In genomic region chr7:86615711-86616110, GRCh38 we compare ENCODE assay signal across 11 cellular contexts. TPM values are rescaled to one million over a fixed set of nuclear protein-coding genes. Genes with fewer than 3 reads are reported as not detected.
DNase-seq lines count a peak whose midpoint lies in the region; TF ChIP-seq lines count a peak whose summit lies in the region.
"Not testable (repeated sequence)": the region's sequence is repeated elsewhere in the genome, so short reads cannot be mapped to it uniquely, and the experiment has no call there.
"Had no signal": no experiment of that assay in that cellular context is flagged by ENCODE, and none has a peak within 500 bp of the region (broad histone marks: within the 10 kb centered on the region; RNA-seq: fewer than 3 reads in every experiment).

No MANE protein-coding gene starts in this region.

- H3K4me1 ChIP-seq in A673 (ENCODE audit: insufficient read depth, low read length, poor library complexity, severe bottlenecking); OCI-LY3 (ENCODE audit: low read length); endodermal cell (ENCODE audit: control insufficient read depth, insufficient read depth, low read length); neuronal stem cell (ENCODE audit: control insufficient read depth in 2 of 2, insufficient read depth in 1 of 2, low read depth in 1 of 2, low read length in 2 of 2): not testable (repeated sequence)

- CTCF ChIA-PET in A673 (lab: Charles Lee) = interaction anchor here (1.1 kb wide), 1 partner anchor 289 kb away, joined by 3 read pairs; no protein-coding TSS in a partner anchor

- DNase-seq in A673 (ENCODE audit: low spot score) = peak; percentile 2
- peak; percentile 10 for DNase-seq in HT1080 (ENCODE audit: low read depth)
- peak; percentile 43 to 46 for DNase-seq in NCI-H2081 (lab: John Stamatoyannopoulos, UW)
- peak; percentile 11 for DNase-seq in SK-N-DZ (ENCODE audit: low spot score)
- DNase-seq in endodermal cell = peak; percentile 56
- DNase-seq in neuronal stem cell (ENCODE audit: low spot score) = not testable (repeated sequence)

- not testable (repeated sequence) for H3K18ac ChIP-seq in neuronal stem cell (ENCODE audit: low read length)

- POLR2A ChIA-PET in A673 (lab: Charles Lee; ENCODE audit: low non-redundant PET) = not testable (repeated sequence)

- H3K4ac ChIP-seq in neuronal stem cell (ENCODE audit: low read length) = not testable (repeated sequence)

- H4K20me1 ChIP-seq in OCI-LY3 (ENCODE audit: insufficient read depth, low read length) = not testable (repeated sequence)

- H3K27ac ChIP-seq in A673 (ENCODE audit: low read depth, low read length, poor library complexity, severe bottlenecking); OCI-LY3 (ENCODE audit: low read length); endodermal cell (ENCODE audit: low read depth, low read length); neuronal stem cell (replicated peaks; ENCODE audit: low read length): not testable (repeated sequence)

- H2BK120ac ChIP-seq in neuronal stem cell (ENCODE audit: low read depth, low read length) = not testable (repeated sequence)

- WGBS in endodermal cell (ENCODE audit: insufficient coverage in 1 of 2, insufficient read length in 1 of 2), 2 experiments = 91% methylated on average over 2 of the region's 2 CpGs; no CpG with 5 or more reads in 1 of the 2 experiments
- no CpG with 5 or more reads among the region's 2 CpGs for WGBS in neuronal stem cell (ENCODE audit: extremely low coverage in 2 of 2, insufficient read length in 2 of 2, insufficient replicate concordance in 1 of 2), 2 donors

- not testable (repeated sequence) for H4K8ac ChIP-seq in neuronal stem cell (ENCODE audit: low read depth, low read length)

- H3K36me3 Mint-ChIP-seq in endodermal cell (ENCODE audit: low read depth) = not testable (repeated sequence)

- H2AFZ ChIP-seq in OCI-LY3 (ENCODE audit: low read depth, low read length) = not testable (repeated sequence)
- H2AFZ ChIP-seq in neuronal stem cell (ENCODE audit: low read length) = peak overlapping the region; percentile 43

- not testable (repeated sequence) for H3K27ac Mint-ChIP-seq in endodermal cell

- H3K4me2 ChIP-seq in OCI-LY3 (ENCODE audit: low read length); neuronal stem cell (ENCODE audit: insufficient read depth, low read length, poor library complexity, severe bottlenecking): not testable (repeated sequence)

- peaks cover 11% of the 10 kb centered on the region for H3K9me3 Mint-ChIP-seq in endodermal cell

- not testable (repeated sequence) for H3K27me3 ChIP-seq in A673 (replicated peaks; ENCODE audit: insufficient read depth, low read depth, low read length, poor library complexity); OCI-LY3 (ENCODE audit: low read depth, low read length); endodermal cell (ENCODE audit: control insufficient read depth, insufficient read depth, low read length, poor library complexity, severe bottlenecking); neuronal stem cell (ENCODE audit: control insufficient read depth in 3 of 3, insufficient read depth in 3 of 3, low read depth in 1 of 3, low read length in 3 of 3)

- not testable (repeated sequence) for TF ChIP-seq CTCF in A673 (conservative IDR thresholded peaks at IDR 0.05; ENCODE audit: low read depth, low read length)
- TF ChIP-seq CTCF in GM12872 (IDR thresholded peaks at IDR 0.05; ENCODE audit: insufficient read depth, low read depth, low read length) = 0 out of 3 replicates have a peak, but pooled peaks have one; percentile 5
- TF ChIP-seq CTCF in OCI-LY3 (IDR thresholded peaks at IDR 0.05; ENCODE audit: low read depth, low read length) = peak; percentile 17; the same call in 1 of the 2 replicates
- TF ChIP-seq CTCF in endodermal cell (conservative IDR thresholded peaks at IDR 0.05) = peak; percentile 68

- not testable (repeated sequence) for H3K9ac ChIP-seq in OCI-LY3 (ENCODE audit: low read length); endodermal cell (ENCODE audit: extremely low read depth, low read length, poor library complexity, severe bottlenecking); neuronal stem cell (ENCODE audit: low read depth, low read length, poor library complexity)

- not testable (repeated sequence) for H2BK12ac ChIP-seq in neuronal stem cell (ENCODE audit: low read length)

- not testable (repeated sequence) for H3K36me3 ChIP-seq in A673 (ENCODE audit: insufficient read depth, low read length, poor library complexity, severe bottlenecking); OCI-LY3 (replicated peaks; ENCODE audit: low read depth, low read length); endodermal cell (ENCODE audit: control insufficient read depth, insufficient read depth, low read length); neuronal stem cell (replicated peaks in 1 of 2; ENCODE audit: control insufficient read depth in 2 of 2, insufficient read depth in 2 of 2, low read length in 2 of 2)

- not testable (repeated sequence) for H3K4me3 Mint-ChIP-seq in endodermal cell

- H3K9me3 ChIP-seq in A673 (ENCODE audit: low read depth, low read length, poor library complexity, severe bottlenecking); OCI-LY3 (ENCODE audit: insufficient read depth, low read length); endodermal cell (ENCODE audit: control insufficient read depth, low read length); neuronal stem cell (replicated peaks in 1 of 2; ENCODE audit: control insufficient read depth in 2 of 2, insufficient read depth in 1 of 2, low read depth in 1 of 2, low read length in 2 of 2): not testable (repeated sequence)

- not testable (repeated sequence) for H2BK5ac ChIP-seq in neuronal stem cell (ENCODE audit: low read length)

- not testable (repeated sequence) for H3K4me1 Mint-ChIP-seq in endodermal cell

- H3K79me1 ChIP-seq in neuronal stem cell (ENCODE audit: low read depth, low read length) = not testable (repeated sequence)

- H3K27me3 Mint-ChIP-seq in endodermal cell (ENCODE audit: insufficient read depth) = not testable (repeated sequence)

- H3K23ac ChIP-seq in neuronal stem cell (ENCODE audit: low read depth, low read length, poor library complexity) = not testable (repeated sequence)

- BruUV-seq in A673 (replicated peaks; lab: Mats Ljungman, UMichigan) = not testable (repeated sequence)

- not testable (repeated sequence) for H3K14ac ChIP-seq in neuronal stem cell (ENCODE audit: low read length)

- H2BK15ac ChIP-seq in neuronal stem cell (ENCODE audit: low read length) = not testable (repeated sequence)

- H3K4me3 ChIP-seq in A673 (ENCODE audit: low read depth, low read length, poor library complexity, severe bottlenecking); OCI-LY3 (ENCODE audit: low read length); endodermal cell (ENCODE audit: low read length); neuronal stem cell (ENCODE audit: low read length in 2 of 2): not testable (repeated sequence)

- intact Hi-C loops in A673 (cut with micrococcal nuclease; ENCODE audit: unreplicated experiment) = not testable (repeated sequence)

- not testable (repeated sequence) for H2AK5ac ChIP-seq in neuronal stem cell (ENCODE audit: low read depth, low read length)

- H4K91ac ChIP-seq in neuronal stem cell (ENCODE audit: low read depth, low read length, poor library complexity) = not testable (repeated sequence)

- H3K79me2 ChIP-seq in OCI-LY3 (ENCODE audit: low read length) = not testable (repeated sequence)

RNA-seq across cellular contexts. Expression of gene GRM3, which starts 28.0 kb away (rescaled TPM):
- total RNA-seq in A673 (2021) (not detected in 2 replicates), endodermal cell (under 1 TPM; 0.75 to 0.91 TPM)
- total RNA-seq in HT1080 (2014; rRNA removed; shearing (Covaris generic)) = not detected in 2 replicates
- not detected in 2 replicates for polyA plus RNA-seq in HT1080 (2015; cell fraction: cytosol; rRNA removed)
- not detected in 2 replicates for polyA plus RNA-seq in HT1080 (2015; cell fraction: nucleus; rRNA removed)
- polyA plus RNA-seq in SK-N-DZ (2014; cell fraction: cytosol; rRNA removed) = not detected in 2 replicates
- polyA plus RNA-seq in SK-N-DZ (2014; cell fraction: nucleus; rRNA removed) = not detected in 2 replicates
- polyA plus RNA-seq in endodermal cell (2013, experiment 1 of 2) = 3.1 TPM
- polyA plus RNA-seq in endodermal cell (2013, experiment 2 of 2) = 2.9 TPM
- 13.9 TPM for polyA plus RNA-seq in neuronal stem cell (2013, experiment 1 of 2)
- polyA plus RNA-seq in neuronal stem cell (2013, experiment 2 of 2) = 14.4 TPM
- total RNA-seq: A172, Right ventricle myocardium superior had no signal
- polyA plus RNA-seq: IgD-negative memory B cell had no signal
